8 cellular contexts compared by ENCODE assay signal in genomic region chr7:80134536-80135305, GRCh38. TPM values are rescaled to one million over a fixed set of nuclear protein-coding genes. Genes with fewer than 3 reads are reported as not detected.
DNase-seq lines count a peak whose midpoint lies in the region; ATAC-seq and TF ChIP-seq lines count a peak whose summit lies in the region.

GNAI1 (plus strand) TSS chr7:80134831; CDS start chr7:80135161, 330 bp downstream.

- peak within 1 kb of the TSS; percentile 68 for H3K4me3 Mint-ChIP-seq in activated CD4-positive, alpha-beta T cell treated with anti-CD3 and anti-CD28 coated beads for 36 hours

- under 1% methylated on average over 92 of the region's 92 CpGs for WGBS in right cardiac atrium

- in situ Hi-C loops in astrocyte of the cerebellum (cut with HindIII; ENCODE audit: low sequenced_read_pairs), result loop anchor here (5.0 kb wide), 3 partner anchors 37 to 67 kb away; no protein-coding TSS in a partner anchor

- H3K4me3 ChIP-seq in Peyer's patch (peak within 1 kb of the TSS; percentile 44 to 91 (median 68)), astrocyte of the cerebellum (ENCODE audit: low read depth, low read length) (peak within 1 kb of the TSS; percentile 79), right cardiac atrium (ENCODE audit: low read length) (peak within 1 kb of the TSS; percentile 89)

- no peaks in the 10 kb centered on the region for H3K36me3 ChIP-seq in Peyer's patch

- no peaks in the 10 kb centered on the region for H3K27me3 ChIP-seq in Peyer's patch
- no peaks in the 10 kb centered on the region for H3K27me3 ChIP-seq in right cardiac atrium (ENCODE audit: control insufficient read depth, insufficient read depth)

- peak within 1 kb of the TSS; percentile 85 for H3K27ac Mint-ChIP-seq in activated CD4-positive, alpha-beta T cell treated with anti-CD3 and anti-CD28 coated beads for 36 hours

- H3K36me3 Mint-ChIP-seq in activated CD4-positive, alpha-beta T cell treated with anti-CD3 and anti-CD28 coated beads for 36 hours (ENCODE audit: low read depth), result no peaks in the 10 kb centered on the region

- peak; percentile 51 for DNase-seq in activated CD4-positive, alpha-beta T cell treated with anti-CD3 and anti-CD28 coated beads for 36 hours
- DNase-seq in activated CD4-positive, alpha-beta T cell treated with anti-CD3 and anti-CD28 coated beads, Interleukin-2, amount 50 U/mL, for 4 hours, result no peak
- peak in 2 of 3 donors; percentile 62 to 73 for DNase-seq in Peyer's patch
- DNase-seq in astrocyte of the cerebellum (ENCODE audit: low read depth), result no peak
- peak; percentile 67 to 88 (median 85) for DNase-seq in right cardiac atrium
- DNase-seq in pons (ENCODE audit: low spot score), result peak; percentile 46

- TF ChIP-seq CTCF in Peyer's patch (IDR thresholded peaks at IDR 0.05) (peak in 3 of 6 experiments; percentile 9 to 32 (median 21)), astrocyte of the cerebellum (IDR thresholded peaks at IDR 0.05; ENCODE audit: low read depth, low read length, missing control alignments) (peak; percentile 40)

- H3K4me1 Mint-ChIP-seq in activated CD4-positive, alpha-beta T cell treated with anti-CD3 and anti-CD28 coated beads for 36 hours, result peaks cover 35% of the 10 kb centered on the region

- POLR2A ChIA-PET in activated CD4-positive, alpha-beta T cell treated with anti-CD3 and anti-CD28 coated beads for 36 hours (lab: Charles Lee), result no interaction called here

- peaks cover 44% of the 10 kb centered on the region for H3K27me3 Mint-ChIP-seq in activated CD4-positive, alpha-beta T cell treated with anti-CD3 and anti-CD28 coated beads for 36 hours

- CTCF ChIA-PET in activated CD4-positive, alpha-beta T cell treated with anti-CD3 and anti-CD28 coated beads for 36 hours (lab: Charles Lee), result interaction anchor here (0.6 to 1.3 kb wide), 5 partner anchors 13 to 258 kb away, joined by 3 to 5 read pairs (median 3); no protein-coding TSS in a partner anchor

- H3K9me3 ChIP-seq in Peyer's patch, result no peaks in the 10 kb centered on the region
- no peaks in the 10 kb centered on the region for H3K9me3 ChIP-seq in right cardiac atrium (ENCODE audit: control insufficient read depth, low read length)

- peaks cover 0 to 10% (median 0%) of the 10 kb centered on the region in 4 donors for H3K4me1 ChIP-seq in Peyer's patch
- H3K4me1 ChIP-seq in right cardiac atrium (ENCODE audit: control insufficient read depth, insufficient read depth, low read length), result no peaks in the 10 kb centered on the region

- H3K9me3 Mint-ChIP-seq in activated CD4-positive, alpha-beta T cell treated with anti-CD3 and anti-CD28 coated beads for 36 hours (ENCODE audit: low read depth), result no peaks in the 10 kb centered on the region

- intact Hi-C loops in activated CD4-positive, alpha-beta T cell treated with anti-CD3 and anti-CD28 coated beads for 36 hours (cut with DNase I, micrococcal nuclease), result loop anchor here (1.0 to 10.0 kb wide), 6 partner anchors 38 to 258 kb away; no protein-coding TSS in a partner anchor
- intact Hi-C loops in right cardiac atrium (cut with DNase I), result loop anchor here in 2 of 4 donors (10.0 kb wide), 1 partner anchor 150 kb away; no protein-coding TSS in a partner anchor

- no peak for TF ChIP-seq POLR2A in Peyer's patch (IDR thresholded peaks at IDR 0.05)

- ATAC-seq in activated CD4-positive, alpha-beta T cell treated with anti-CD3 and anti-CD28 coated beads for 36 hours, result peak; percentile 31
- ATAC-seq in HG03442 (IDR thresholded peaks at IDR 0.05; ENCODE audit: unreplicated experiment), result peak; percentile 37
- peak; percentile 89 to 93 for ATAC-seq in right cardiac atrium
- ATAC-seq in HG03108 (IDR thresholded peaks at IDR 0.05; ENCODE audit: unreplicated experiment), result no peak

- H3K27ac ChIP-seq in Peyer's patch (peak within 1 kb of the TSS; percentile 68 to 85 (median 72)), right cardiac atrium (ENCODE audit: low read length) (peak within 1 kb of the TSS; percentile 81)

RNA-seq across cellular contexts. Expression of gene GNAI1, which starts in this region (rescaled TPM):
- 1 to 10 TPM; 3.6 to 4.1 TPM for total RNA-seq in activated CD4-positive, alpha-beta T cell treated with anti-CD3 and anti-CD28 coated beads for 36 hours
- 10 to 100 TPM in 1 of 4 donors, 1 to 10 TPM in 3; 5.5 to 13.3 (median 8.1) TPM for total RNA-seq in Peyer's patch
- total RNA-seq in right cardiac atrium, result 10 to 100 TPM in 2 of 4 donors, 1 to 10 TPM in 2; 7.9 to 10.2 (median 9.5) TPM
- polyA plus RNA-seq in right cardiac atrium, result 7.5 TPM

Comparison
In these comparisons a context has a peak if more than half of its experiments do, and no peak if none do; other contexts are left out.
1. DNase-seq: peak in activated CD4-positive, alpha-beta T cell treated with anti-CD3 and anti-CD28 coated beads for 36 hours (single experiment), Peyer's patch (2 of 3), right cardiac atrium (3 of 3) and pons (single experiment); none in activated CD4-positive, alpha-beta T cell treated with anti-CD3 and anti-CD28 coated beads, Interleukin-2, amount 50 U/mL, for 4 hours (0 of 2) and astrocyte of the cerebellum (single experiment).
2. Peak in every context shown above with its lines, with median percentiles within 50 percentile points of each other: H3K4me3 ChIP-seq.